ENCODE assay signal across 1 cellular context in genomic region chr17:66281671-66282369, GRCh38.
TF ChIP-seq lines count a peak whose summit lies in the region.

No MANE protein-coding gene starts in this region.

TF ChIP-seq in A549, 52 proteins besides CTCF, POLR2A, EP300 and RAD21 (continued from another document):
- TF ChIP-seq, protein P1, sequence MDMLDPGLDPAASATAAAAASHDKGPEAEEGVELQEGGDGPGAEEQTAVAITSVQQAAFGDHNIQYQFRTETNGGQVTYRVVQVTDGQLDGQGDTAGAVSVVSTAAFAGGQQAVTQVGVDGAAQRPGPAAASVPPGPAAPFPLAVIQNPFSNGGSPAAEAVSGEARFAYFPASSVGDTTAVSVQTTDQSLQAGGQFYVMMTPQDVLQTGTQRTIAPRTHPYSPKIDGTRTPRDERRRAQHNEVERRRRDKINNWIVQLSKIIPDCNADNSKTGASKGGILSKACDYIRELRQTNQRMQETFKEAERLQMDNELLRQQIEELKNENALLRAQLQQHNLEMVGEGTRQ (IDR thresholded peaks at IDR 0.05): no peak
- TF ChIP-seq HEYL (CRISPR knock-in tag; IDR thresholded peaks at IDR 0.05) (no peak), NPAS2 (CRISPR knock-in tag; IDR thresholded peaks at IDR 0.05; ENCODE audit: borderline replicate concordance) (no peak), JUNB (IDR thresholded peaks at IDR 0.05) (no peak), RARB (CRISPR knock-in tag; IDR thresholded peaks at IDR 0.05) (no peak), ESRRA (IDR thresholded peaks at IDR 0.05; ENCODE audit: borderline replicate concordance, low read length) (no peak), TFCP2L1 (CRISPR knock-in tag; IDR thresholded peaks at IDR 0.05) (no peak), BHLHE40 (IDR thresholded peaks at IDR 0.05; ENCODE audit: low read depth, low read length) (no peak), SMC3 (IDR thresholded peaks at IDR 0.05) (no peak), FOSL2 (IDR thresholded peaks at IDR 0.05) (no peak), FOSL2 (CRISPR knock-in tag; IDR thresholded peaks at IDR 0.05) (no peak), JUN (IDR thresholded peaks at IDR 0.05) (no peak)
- TF ChIP-seq, protein P2, sequence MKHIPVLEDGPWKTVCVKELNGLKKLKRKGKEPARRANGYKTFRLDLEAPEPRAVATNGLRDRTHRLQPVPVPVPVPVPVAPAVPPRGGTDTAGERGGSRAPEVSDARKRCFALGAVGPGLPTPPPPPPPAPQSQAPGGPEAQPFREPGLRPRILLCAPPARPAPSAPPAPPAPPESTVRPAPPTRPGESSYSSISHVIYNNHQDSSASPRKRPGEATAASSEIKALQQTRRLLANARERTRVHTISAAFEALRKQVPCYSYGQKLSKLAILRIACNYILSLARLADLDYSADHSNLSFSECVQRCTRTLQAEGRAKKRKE (CRISPR knock-in tag; IDR thresholded peaks at IDR 0.05; ENCODE audit: low read depth): no peak
TF ChIP-seq in A549: peak in this region for 0.
